Comparison of ENCODE assay signal across 1 cellular context in genomic region chr19:6752257-6753177, GRCh38.
TF ChIP-seq lines count a peak whose summit lies in the region.

No MANE protein-coding gene starts in this region.

TF ChIP-seq in HepG2, 621 proteins besides CTCF, POLR2A, EP300 and RAD21 (continued from another document and continues in another):
- TF ChIP-seq ZBTB25 (CRISPR knock-in tag; IDR thresholded peaks at IDR 0.05) (no peak; the same call in 1 of the 2 replicates), ARID5B (CRISPR knock-in tag; IDR thresholded peaks at IDR 0.05) (peak; percentile 42; the same call in 1 of the 2 replicates), ZNF7 (CRISPR knock-in tag; IDR thresholded peaks at IDR 0.05) (no peak), ZNF513 (CRISPR knock-in tag; conservative IDR thresholded peaks at IDR 0.05) (no peak), MAFK (conservative IDR thresholded peaks at IDR 0.05 in 1 of 2, IDR thresholded peaks at IDR 0.05 in 1 of 2; ENCODE audit: low read length in 2 of 2) (no peak), NR2C2 (CRISPR knock-in tag; IDR thresholded peaks at IDR 0.05; ENCODE audit: borderline replicate concordance) (peak; percentile 92), WIZ (CRISPR knock-in tag; IDR thresholded peaks at IDR 0.05) (0 out of 2 replicates have a peak, but pooled peaks have one; percentile 29), NCOA5 (CRISPR knock-in tag; IDR thresholded peaks at IDR 0.05) (no peak), THAP8 (CRISPR knock-in tag; IDR thresholded peaks at IDR 0.05; ENCODE audit: borderline replicate concordance) (0 out of 2 replicates have a peak, but pooled peaks have one; percentile 46), HOXA7 (CRISPR knock-in tag; IDR thresholded peaks at IDR 0.05) (no peak), ZFP36 (IDR thresholded peaks at IDR 0.05; ENCODE audit: borderline replicate concordance, low read depth, low read length, partially characterized antibody) (no peak), ZNF281 (CRISPR knock-in tag; IDR thresholded peaks at IDR 0.05; ENCODE audit: borderline replicate concordance) (peak; percentile 51; the same call in 1 of the 2 replicates), MTERF4 (CRISPR knock-in tag; IDR thresholded peaks at IDR 0.05) (0 out of 2 replicates have a peak, but pooled peaks have one; percentile 19), ZSCAN30 (CRISPR knock-in tag; IDR thresholded peaks at IDR 0.05) (no peak), NR0B2 (CRISPR knock-in tag; IDR thresholded peaks at IDR 0.05) (peak; percentile 84; the same call in 1 of the 2 replicates), ZBTB39 (CRISPR knock-in tag; IDR thresholded peaks at IDR 0.05) (no peak), KAT7 (CRISPR knock-in tag; IDR thresholded peaks at IDR 0.05; ENCODE audit: borderline replicate concordance) (no peak), SCMH1 (CRISPR knock-in tag; IDR thresholded peaks at IDR 0.05; ENCODE audit: borderline replicate concordance) (no peak), ZNF362 (CRISPR knock-in tag; IDR thresholded peaks at IDR 0.05; ENCODE audit: borderline replicate concordance) (no peak), ZNF891 (CRISPR knock-in tag; IDR thresholded peaks at IDR 0.05) (no peak), E2F5 (CRISPR knock-in tag; conservative IDR thresholded peaks at IDR 0.05) (no peak), TFDP2 (CRISPR knock-in tag; IDR thresholded peaks at IDR 0.05) (peak; percentile 72), RXRA (CRISPR knock-in tag; IDR thresholded peaks at IDR 0.05) (no peak), SMARCC2 (IDR thresholded peaks at IDR 0.05) (no peak), YEATS4 (CRISPR knock-in tag; IDR thresholded peaks at IDR 0.05; ENCODE audit: borderline replicate concordance) (peak; percentile 39), MTF1 (CRISPR knock-in tag; IDR thresholded peaks at IDR 0.05) (0 out of 2 replicates have a peak, but pooled peaks have one; percentile 28), ZNF260 (CRISPR knock-in tag; IDR thresholded peaks at IDR 0.05; ENCODE audit: borderline replicate concordance, low read depth) (no peak), ZNF276 (CRISPR knock-in tag; IDR thresholded peaks at IDR 0.05; ENCODE audit: low read depth) (no peak), ZNF547 (CRISPR knock-in tag; IDR thresholded peaks at IDR 0.05) (peak; percentile 21), ISX (CRISPR knock-in tag; conservative IDR thresholded peaks at IDR 0.05) (no peak)
